In the genomic region with DNA sequence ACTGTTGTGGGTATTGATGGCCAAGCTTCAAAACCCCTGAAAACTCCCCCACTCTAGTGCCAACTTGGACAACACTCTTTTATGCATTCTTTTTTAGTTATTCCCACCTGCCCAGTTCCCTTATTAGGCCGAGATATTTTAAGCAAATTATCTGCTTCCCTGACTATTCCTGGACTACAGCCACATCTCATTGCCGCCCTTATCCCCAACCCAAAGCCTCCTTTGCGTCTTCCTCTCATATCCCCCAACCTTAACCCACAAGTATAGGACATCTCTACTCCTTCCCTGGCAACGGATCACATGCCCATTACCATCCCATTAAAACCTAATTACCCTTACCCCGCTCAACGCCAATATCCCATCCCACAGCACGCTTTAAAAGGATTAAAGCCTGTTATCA, we compare ENCODE assay signal across 2 cellular contexts. TPM values are rescaled to one million over a fixed set of nuclear protein-coding genes. Genes with fewer than 3 reads are reported as not detected.
"Had no signal": no experiment of that assay in that cellular context is flagged by ENCODE, and none has a peak within 500 bp of the region (broad histone marks: within the 10 kb centered on the region; RNA-seq: fewer than 3 reads in every experiment).

No MANE protein-coding gene starts in this region.

RNA-seq across cellular contexts. Expression of gene IL6, which starts 21.1 kb away (rescaled TPM):
- total RNA-seq: esophagus mucosa, frontal cortex had no signal
